ENCODE assay signal across 15 cellular contexts in the genomic region with DNA sequence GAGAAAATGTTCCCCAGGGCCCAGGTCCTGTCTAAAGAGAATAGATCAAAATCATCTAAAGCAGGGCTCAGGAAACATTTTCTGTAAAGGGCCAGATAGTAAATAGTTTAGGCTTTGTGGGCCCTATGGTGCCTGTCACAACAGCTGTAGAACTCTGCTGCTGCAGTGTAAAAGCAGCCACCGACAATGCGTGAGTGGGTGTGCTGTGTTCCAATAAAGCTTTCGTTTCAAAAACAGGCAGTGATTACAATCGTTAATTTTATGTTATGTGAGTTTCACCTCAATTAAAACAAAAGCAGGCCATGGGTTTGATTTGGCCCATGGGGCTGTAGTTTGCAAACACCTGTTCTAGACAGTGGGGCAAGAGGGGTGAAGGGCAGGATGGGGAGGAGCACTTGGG. TPM values are rescaled to one million over a fixed set of nuclear protein-coding genes. Genes with fewer than 3 reads are reported as not detected.
DNase-seq lines count a peak whose midpoint lies in the region; ATAC-seq and TF ChIP-seq lines count a peak whose summit lies in the region.
"Had no signal": no experiment of that assay in that cellular context is flagged by ENCODE, and none has a peak within 500 bp of the region (broad histone marks: within the 10 kb centered on the region; RNA-seq: fewer than 3 reads in every experiment).

No MANE protein-coding gene starts in this region.

- DNase-seq in activated T-cell treated with anti-CD3 and anti-CD28 coated beads, Interleukin-2, amount 50 U/mL, for 24 hours: peak; percentile 16
- DNase-seq in activated T-cell treated with anti-CD3 and anti-CD28 coated beads, Interleukin-2, amount 50 U/mL, for 4 hours: no peak
- DNase-seq in IMR-90 (no peak), trophoblast cell (no peak), NCI-H2171 treated with DMSO at 0.1 percent for 48 hours (lab: John Stamatoyannopoulos, UW) (no peak), RPMI8226 (no peak)
- DNase-seq: 8988T; Calu3; CD4-positive, alpha-beta memory T cell; DMS79 treated with DMSO at 0.1 percent for 48 hours; GF-D8 had no signal

- no peaks in the 10 kb centered on the region for H3K79me1 ChIP-seq in IMR-90 (ENCODE audit: low read depth in 1 of 2, low read length in 2 of 2)
- peaks cover 15% of the 10 kb centered on the region for H3K79me1 ChIP-seq in trophoblast cell (ENCODE audit: low read length)

- H3K27me3 ChIP-seq in IMR-90 (ENCODE audit: control insufficient read depth, insufficient read depth, low read length): no peaks in the 10 kb centered on the region
- no peaks in the 10 kb centered on the region for H3K27me3 ChIP-seq in trophoblast cell (ENCODE audit: insufficient read depth, low read length)
- H3K27me3 ChIP-seq: BLaER1 had no signal

- no peak overlapping the region for H2AFZ ChIP-seq in IMR-90 (replicated peaks; ENCODE audit: low read length, poor library complexity)
- H2AFZ ChIP-seq in trophoblast cell (ENCODE audit: insufficient read depth, low read length, poor library complexity): no peak overlapping the region

- peak overlapping the region; percentile 95 for H2BK120ac ChIP-seq in IMR-90 (ENCODE audit: low read depth, low read length)
- no peak overlapping the region for H2BK120ac ChIP-seq in trophoblast cell (ENCODE audit: insufficient read depth, low read length, poor library complexity)

- no peak overlapping the region for H2AK9ac ChIP-seq in IMR-90 (replicated peaks; ENCODE audit: low read depth, low read length, poor library complexity)

- H3K9ac ChIP-seq in IMR-90 (ENCODE audit: low read depth, low read length): no peak overlapping the region
- no peak overlapping the region for H3K9ac ChIP-seq in trophoblast cell (ENCODE audit: low read length)
- H3K9ac ChIP-seq: BLaER1 had no signal

- H4K91ac ChIP-seq in IMR-90 (ENCODE audit: insufficient read depth, low read depth, low read length) (peak overlapping the region; percentile 95), trophoblast cell (ENCODE audit: low read depth, low read length) (peak overlapping the region; percentile 29)

- H3K9me1 ChIP-seq in IMR-90 (ENCODE audit: insufficient read depth, low read length): peaks cover 12% of the 10 kb centered on the region

- H3K27ac ChIP-seq in IMR-90 (ENCODE audit: insufficient read depth, low read length) (no peak overlapping the region), trophoblast cell (ENCODE audit: low read depth, low read length) (no peak overlapping the region)
- H3K27ac ChIP-seq: BLaER1 had no signal

- no peaks in the 10 kb centered on the region for H3K36me3 Mint-ChIP-seq in activated T-cell treated with anti-CD3 and anti-CD28 coated beads, Interleukin-2, amount 50 U/mL, for 24 hours (ENCODE audit: low read depth)
- no peaks in the 10 kb centered on the region for H3K36me3 Mint-ChIP-seq in activated T-cell treated with anti-CD3 and anti-CD28 coated beads, Interleukin-2, amount 50 U/mL, for 4 hours (ENCODE audit: insufficient read depth)
- H3K36me3 Mint-ChIP-seq in dendritic cell treated with granulocyte-macrophage colony-stimulating factor and Interleukin-4, amounts not matched to agents 40 ng/mL and 50 ng/mL, for 4 days (ENCODE audit: low read depth): no peaks in the 10 kb centered on the region
- H3K36me3 Mint-ChIP-seq: CD14-positive monocyte; CD4-positive, alpha-beta memory T cell had no signal

- CTCF ChIA-PET in IMR-90 (lab: Yijun Ruan, JAX): no interaction called here

- H4K8ac ChIP-seq in IMR-90 (ENCODE audit: low read depth in 2 of 2, low read length in 2 of 2): peak overlapping the region in 1 of 2 experiments; percentile 46; a peak in 2 of 4 replicates
- no peak overlapping the region for H4K8ac ChIP-seq in trophoblast cell (ENCODE audit: low read depth, low read length)

- H3K56ac ChIP-seq in IMR-90 (ENCODE audit: extremely low read depth, insufficient read depth, low read length): no peak overlapping the region

- H2BK12ac ChIP-seq in trophoblast cell (ENCODE audit: low read length): no peak overlapping the region

- H3K4me3 Mint-ChIP-seq in activated T-cell treated with anti-CD3 and anti-CD28 coated beads, Interleukin-2, amount 50 U/mL, for 24 hours: no peak overlapping the region
- no peak overlapping the region for H3K4me3 Mint-ChIP-seq in activated T-cell treated with anti-CD3 and anti-CD28 coated beads, Interleukin-2, amount 50 U/mL, for 4 hours
- H3K4me3 Mint-ChIP-seq in dendritic cell treated with granulocyte-macrophage colony-stimulating factor and Interleukin-4, amounts not matched to agents 40 ng/mL and 50 ng/mL, for 4 days: no peak overlapping the region
- H3K4me3 Mint-ChIP-seq: CD4-positive, alpha-beta memory T cell; H9 had no signal

- H3K27ac Mint-ChIP-seq in activated T-cell treated with anti-CD3 and anti-CD28 coated beads, Interleukin-2, amount 50 U/mL, for 24 hours: no peak overlapping the region
- peak overlapping the region; percentile 45 for H3K27ac Mint-ChIP-seq in dendritic cell treated with granulocyte-macrophage colony-stimulating factor and Interleukin-4, amounts not matched to agents 40 ng/mL and 50 ng/mL, for 4 days
- H3K27ac Mint-ChIP-seq: CD4-positive, alpha-beta memory T cell had no signal

- H3K9me3 ChIP-seq in IMR-90 (ENCODE audit: control insufficient read depth, insufficient read depth, low read length) (no peaks in the 10 kb centered on the region), trophoblast cell (ENCODE audit: insufficient read depth, low read depth, low read length) (no peaks in the 10 kb centered on the region)
- H3K9me3 ChIP-seq: BLaER1 had no signal

- intact Hi-C loops in IMR-90 (cut with micrococcal nuclease): no loop called here
- intact Hi-C loops in dendritic cell treated with granulocyte-macrophage colony-stimulating factor and Interleukin-4, amounts not matched to agents 40 ng/mL and 50 ng/mL, for 4 days (cut with micrococcal nuclease): no loop called here

- H4K5ac ChIP-seq in IMR-90 (ENCODE audit: low read depth, low read length): no peak overlapping the region

- H2BK20ac ChIP-seq in IMR-90 (ENCODE audit: low read depth, low read length): peak overlapping the region; percentile 44

- H3K27me3 Mint-ChIP-seq in activated T-cell treated with anti-CD3 and anti-CD28 coated beads, Interleukin-2, amount 50 U/mL, for 24 hours: peaks cover 3% of the 10 kb centered on the region
- peaks cover 2% of the 10 kb centered on the region for H3K27me3 Mint-ChIP-seq in activated T-cell treated with anti-CD3 and anti-CD28 coated beads, Interleukin-2, amount 50 U/mL, for 4 hours (ENCODE audit: low read depth)
- H3K27me3 Mint-ChIP-seq in dendritic cell treated with granulocyte-macrophage colony-stimulating factor and Interleukin-4, amounts not matched to agents 40 ng/mL and 50 ng/mL, for 4 days: peaks cover 5% of the 10 kb centered on the region

- 100% methylated on average over 2 of the region's 4 CpGs; no CpG with 5 or more reads in 1 of the 2 experiments for WGBS in IMR-90 (ENCODE audit: extremely low coverage in 2 of 2, insufficient read length in 1 of 2), 2 experiments
- WGBS in trophoblast cell (ENCODE audit: extremely low coverage, insufficient coverage, insufficient read length): no CpG with 5 or more reads among the region's 4 CpGs

- peaks cover 15% of the 10 kb centered on the region for H3K4me1 ChIP-seq in IMR-90 (ENCODE audit: control insufficient read depth, insufficient read depth, low read length)
- peaks cover 3 to 7% of the 10 kb centered on the region in 2 experiments for H3K4me1 ChIP-seq in trophoblast cell (ENCODE audit: control insufficient read depth in 1 of 2, insufficient read depth in 2 of 2, low read length in 2 of 2)

- TF ChIP-seq RAD21 in IMR-90 (IDR thresholded peaks at IDR 0.05; ENCODE audit: low read length): no peak

- H3K4ac ChIP-seq in IMR-90 (ENCODE audit: low read depth, low read length): peak overlapping the region; percentile 51
- no peak overlapping the region for H3K4ac ChIP-seq in trophoblast cell (ENCODE audit: low read depth, low read length)

- ATAC-seq in activated T-cell treated with anti-CD3 and anti-CD28 coated beads, Interleukin-2, amount 50 U/mL, for 4 hours: no peak
- ATAC-seq in IMR-90 (ENCODE audit: low read depth): no peak

- no peaks in the 10 kb centered on the region for H3K36me3 ChIP-seq in IMR-90 (ENCODE audit: control insufficient read depth, insufficient read depth, low read length)
- H3K36me3 ChIP-seq in trophoblast cell (ENCODE audit: control insufficient read depth in 1 of 2, insufficient read depth in 2 of 2, low read length in 2 of 2): no peaks in the 10 kb centered on the region
- H3K36me3 ChIP-seq: BLaER1 had no signal

- H3K4me3 ChIP-seq in IMR-90 (ENCODE audit: insufficient read depth, low read depth, low read length) (no peak overlapping the region), trophoblast cell (ENCODE audit: low read depth, low read length) (no peak overlapping the region)
- H3K4me3 ChIP-seq: BLaER1 had no signal

- H3K4me1 Mint-ChIP-seq in activated T-cell treated with anti-CD3 and anti-CD28 coated beads, Interleukin-2, amount 50 U/mL, for 24 hours (ENCODE audit: low read depth): peaks cover 11% of the 10 kb centered on the region
- H3K4me1 Mint-ChIP-seq in activated T-cell treated with anti-CD3 and anti-CD28 coated beads, Interleukin-2, amount 50 U/mL, for 4 hours (ENCODE audit: low read depth): peaks cover 10% of the 10 kb centered on the region
- peaks cover 16% of the 10 kb centered on the region for H3K4me1 Mint-ChIP-seq in dendritic cell treated with granulocyte-macrophage colony-stimulating factor and Interleukin-4, amounts not matched to agents 40 ng/mL and 50 ng/mL, for 4 days (ENCODE audit: low read depth)

- H3K18ac ChIP-seq in IMR-90 (ENCODE audit: low read depth, low read length) (no peak overlapping the region), trophoblast cell (ENCODE audit: low read length) (no peak overlapping the region)

- H3K23ac ChIP-seq in IMR-90 (ENCODE audit: low read depth, low read length): 0 out of 2 replicates have a peak overlapping the region, but pooled peaks have one; percentile 21
- H3K23ac ChIP-seq in trophoblast cell (ENCODE audit: low read length): no peak overlapping the region

- no peak overlapping the region for H4K12ac ChIP-seq in trophoblast cell (ENCODE audit: low read depth, low read length)

- no peaks in the 10 kb centered on the region for H4K20me1 ChIP-seq in IMR-90 (ENCODE audit: insufficient read depth, low read length)
- H4K20me1 ChIP-seq: BLaER1 had no signal

- in situ Hi-C loops in IMR-90 (cut with MboI; ENCODE audit: low sequenced_read_pairs): no loop called here

- BruUV-seq in IMR-90 (replicated peaks; lab: Mats Ljungman, UMichigan): no TSS peak

- dilution Hi-C loops in IMR-90 (cut with HindIII; ENCODE audit: low sequenced_read_pairs, unreplicated experiment): no loop called here

- H2BK15ac ChIP-seq in IMR-90 (ENCODE audit: low read depth, low read length): peak overlapping the region; percentile 98; the same call in 2 of the 3 replicates

- no peak overlapping the region for H2BK5ac ChIP-seq in IMR-90 (ENCODE audit: low read depth, low read length, poor library complexity, severe bottlenecking)
- H2BK5ac ChIP-seq in trophoblast cell (ENCODE audit: low read depth, low read length, poor library complexity): no peak overlapping the region

- H3K79me2 ChIP-seq in trophoblast cell (ENCODE audit: control insufficient read depth, insufficient read depth, low read length, poor library complexity): no peaks in the 10 kb centered on the region

- H2AK5ac ChIP-seq in IMR-90 (ENCODE audit: low read depth, low read length): peak overlapping the region; percentile 73
- H2AK5ac ChIP-seq in trophoblast cell (ENCODE audit: low read length): no peak overlapping the region

- H3K4me2 ChIP-seq in IMR-90 (ENCODE audit: low read depth, low read length): no peak overlapping the region
- H3K4me2 ChIP-seq in trophoblast cell (ENCODE audit: low read length): no peak overlapping the region

- no peaks in the 10 kb centered on the region for H3K9me3 Mint-ChIP-seq in activated T-cell treated with anti-CD3 and anti-CD28 coated beads, Interleukin-2, amount 50 U/mL, for 24 hours
- H3K9me3 Mint-ChIP-seq in activated T-cell treated with anti-CD3 and anti-CD28 coated beads, Interleukin-2, amount 50 U/mL, for 4 hours: no peaks in the 10 kb centered on the region
- no peaks in the 10 kb centered on the region for H3K9me3 Mint-ChIP-seq in dendritic cell treated with granulocyte-macrophage colony-stimulating factor and Interleukin-4, amounts not matched to agents 40 ng/mL and 50 ng/mL, for 4 days
- H3K9me3 Mint-ChIP-seq: CD14-positive monocyte had no signal

- POLR2A ChIA-PET in IMR-90 (lab: Charles Lee; ENCODE audit: unreplicated experiment): no interaction called here

- TF ChIP-seq POLR2A in IMR-90 (IDR thresholded peaks at IDR 0.05; ENCODE audit: low read depth, low read length): no peak

- TF ChIP-seq CTCF in IMR-90 (conservative IDR thresholded peaks at IDR 0.05; ENCODE audit: low read depth, low read length): no peak

- H3K14ac ChIP-seq in IMR-90 (replicated peaks; ENCODE audit: low read depth, low read length): no peak overlapping the region
- no peak overlapping the region for H3K14ac ChIP-seq in trophoblast cell (ENCODE audit: low read length)

RNA-seq across cellular contexts. Expression of gene HEG1, which starts 12.5 kb away (rescaled TPM):
- 1 to 10 TPM; 6.4 to 9.0 (median 7.2) TPM for total RNA-seq in activated T-cell treated with anti-CD3 and anti-CD28 coated beads, Interleukin-2, amount 50 U/mL, for 4 hours
- 23.9 and 25.6 TPM in 2 replicates for total RNA-seq in IMR-90 (2012; rRNA removed)
- 36.3 and 43.4 TPM in 2 replicates for polyA plus RNA-seq in IMR-90 (2012; rRNA removed)
- 26.1 and 37.9 TPM in 2 replicates for polyA plus RNA-seq in IMR-90 (2012; cell fraction: cytosol; rRNA removed)
- polyA plus RNA-seq in IMR-90 (2012; cell fraction: nucleus; rRNA removed; ENCODE audit: low replicate concordance): 30.7 and 53.5 TPM in 2 replicates
- 59.6 and 62.6 TPM in 2 replicates for polyA plus RNA-seq in trophoblast cell (2013)
